Comparison of ENCODE assay signal across 19 cellular contexts in genomic region chr14:54535126-54535525, GRCh38.
"Had no signal": no experiment of that assay in that cellular context is flagged by ENCODE, and none has a peak within 500 bp of the region (broad histone marks: within the 10 kb centered on the region; RNA-seq: fewer than 3 reads in every experiment).

No MANE protein-coding gene starts in this region.

- H3K27me3 Mint-ChIP-seq: activated naive CD8-positive, alpha-beta T cell; memory B cell; naive B cell; stimulated activated memory B cell treated with anti-CD40 and anti-IgM and Interleukin-4, amounts not matched to agents 10 μg/mL and 1 μg/mL and 100 μg/mL, for 72 hours had no signal

- H3K9me3 Mint-ChIP-seq: memory B cell; naive B cell; stimulated activated memory B cell treated with anti-CD40 and anti-IgM and Interleukin-4, amounts not matched to agents 10 μg/mL and 1 μg/mL and 100 μg/mL, for 72 hours had no signal

- H3K4me1 ChIP-seq: foreskin keratinocyte, psoas muscle, thyroid gland had no signal

- H3K4me3 ChIP-seq: hepatocyte, mucosa of descending colon, psoas muscle, right lobe of liver, smooth muscle cell, thyroid gland had no signal

- H3K79me2 ChIP-seq: hepatocyte had no signal

- DNase-seq: activated CD4-positive, CD25-positive, alpha-beta regulatory T cell treated with anti-CD3 and anti-CD28 coated beads, Interleukin-2, amount 50 U/mL, for 72 hours; activated gamma-delta T cell; caudate nucleus; erythroblast; foreskin keratinocyte; mucosa of descending colon; naive B cell; psoas muscle; right lobe of liver; stimulated activated CD4-positive, alpha-beta T cell treated with anti-CD3 and anti-CD28 coated beads, Interleukin-4, amount 100 ng/mL, for 24 hours; T-helper 1 cell; T-helper 9 cell; thyroid gland had no signal

- H3K27ac Mint-ChIP-seq: activated naive CD8-positive, alpha-beta T cell; memory B cell; naive B cell; stimulated activated memory B cell treated with anti-CD40 and anti-IgM and Interleukin-4, amounts not matched to agents 10 μg/mL and 1 μg/mL and 100 μg/mL, for 72 hours had no signal

- H3K27ac ChIP-seq: foreskin keratinocyte, hepatocyte, psoas muscle, right lobe of liver, thyroid gland had no signal

- H3K9me3 ChIP-seq: mucosa of descending colon, psoas muscle, right lobe of liver, thyroid gland had no signal

- H2AFZ ChIP-seq: hepatocyte had no signal

- H3K27me3 ChIP-seq: foreskin keratinocyte, hepatocyte, right lobe of liver, thyroid gland had no signal

- ATAC-seq: foreskin keratinocyte; mucosa of descending colon; psoas muscle; right lobe of liver; stimulated activated memory B cell treated with anti-CD40 and anti-IgM and Interleukin-4, amounts not matched to agents 10 μg/mL and 1 μg/mL and 100 μg/mL, for 72 hours had no signal

- H3K4me3 Mint-ChIP-seq: activated naive CD8-positive, alpha-beta T cell; memory B cell; naive B cell; neural crest cell; stimulated activated memory B cell treated with anti-CD40 and anti-IgM and Interleukin-4, amounts not matched to agents 10 μg/mL and 1 μg/mL and 100 μg/mL, for 72 hours had no signal

- H3K4me2 ChIP-seq: hepatocyte, smooth muscle cell had no signal
